21 cellular contexts compared by ENCODE assay signal in genomic region chr17:82329683-82330321, GRCh38. TPM values are rescaled to one million over a fixed set of nuclear protein-coding genes. Genes with fewer than 3 reads are reported as not detected.
"Had no signal": no experiment of that assay in that cellular context is flagged by ENCODE, and none has a peak within 500 bp of the region (broad histone marks: within the 10 kb centered on the region; RNA-seq: fewer than 3 reads in every experiment).

No MANE protein-coding gene starts in this region.

- H3K27ac ChIP-seq: brain microvascular endothelial cell, esophagus squamous epithelium, heart right ventricle, neutrophil had no signal

- H3K9me3 ChIP-seq: esophagus squamous epithelium, heart right ventricle, neutrophil, tibial nerve had no signal

- H3K36me3 ChIP-seq: brain microvascular endothelial cell, esophagus squamous epithelium, tibial nerve had no signal

- ATAC-seq: right cardiac atrium; stimulated activated naive B cell treated with anti-CD40 and anti-IgM and Interleukin-4, amounts not matched to agents 10 μg/mL and 1 μg/mL and 100 μg/mL, for 72 hours; T-helper 17 cell had no signal

- H3K4me3 ChIP-seq: esophagus squamous epithelium, heart right ventricle, tibial nerve had no signal

- DNase-seq: activated CD4-positive, alpha-beta T cell treated with anti-CD3 and anti-CD28 coated beads, Interleukin-2, amount 50 U/mL, for 1 hour; activated effector memory CD4-positive, alpha-beta T cell treated with Interleukin-2 at 50 U/mL for 16 hours; activated T-cell treated with anti-CD3 and anti-CD28 coated beads for 4 hours; amniotic stem cell; brain microvascular endothelial cell; esophagus squamous epithelium; naive B cell; stimulated activated CD4-positive, alpha-beta T cell treated with anti-CD3 and anti-CD28 coated beads, Interleukin-1b, Interleukin-23, amount 100 ng/mL, for 48 hours; stimulated activated naive B cell treated with anti-CD40 and anti-IgM and Interleukin-4, amounts not matched to agents 10 μg/mL and 1 μg/mL and 100 μg/mL, for 72 hours; T-helper 17 cell had no signal

RNA-seq across cellular contexts. Expression of gene CD7, which starts 12.4 kb away (rescaled TPM):
- total RNA-seq: cerebellum, frontal cortex had no signal

RNA-seq across cellular contexts. Expression of gene TEX19, which starts 29.2 kb away (rescaled TPM):
- total RNA-seq: activated CD8-positive, alpha-beta memory T cell treated with anti-CD3 and anti-CD28 coated beads for 36 hours; cerebellum; esophagus squamous epithelium; frontal cortex; heart right ventricle; kidney; posterior vena cava; right cardiac atrium; subcutaneous adipose tissue; T-helper 17 cell; tibial nerve had no signal
- polyA plus RNA-seq: heart right ventricle, liver, right cardiac atrium had no signal

RNA-seq across cellular contexts. Expression of gene UTS2R, which starts 41.8 kb away (rescaled TPM):
- total RNA-seq: activated CD8-positive, alpha-beta memory T cell treated with anti-CD3 and anti-CD28 coated beads for 36 hours; cerebellum; esophagus squamous epithelium; frontal cortex; kidney; liver; posterior vena cava; subcutaneous adipose tissue; T-helper 17 cell had no signal
- polyA plus RNA-seq: liver had no signal
